Comparison of ENCODE assay signal across 18 cellular contexts in genomic region chr21:27582246-27582945, GRCh38.
"Had no signal": no experiment of that assay in that cellular context is flagged by ENCODE, and none has a peak within 500 bp of the region (broad histone marks: within the 10 kb centered on the region; RNA-seq: fewer than 3 reads in every experiment).

No MANE protein-coding gene starts in this region.

- H3K9ac ChIP-seq: parathyroid adenoma had no signal

- H3K27me3 ChIP-seq: esophagus squamous epithelium, gastroesophageal sphincter, tibial nerve had no signal

- H3K27ac ChIP-seq: coronary artery, esophagus squamous epithelium, gastroesophageal sphincter, parathyroid adenoma, tibial nerve, WERI-Rb-1 had no signal

- H3K36me3 ChIP-seq: esophagus squamous epithelium, gastroesophageal sphincter, tibial nerve, WERI-Rb-1 had no signal

- H3K4me1 ChIP-seq: esophagus squamous epithelium, gastroesophageal sphincter, parathyroid adenoma, tibial nerve had no signal

- H3K4me3 ChIP-seq: coronary artery, esophagus squamous epithelium, gastroesophageal sphincter, mucosa of descending colon, tibial nerve had no signal

- DNase-seq: activated CD4-positive, alpha-beta T cell treated with anti-CD3 and anti-CD28 coated beads, Interleukin-2, amount 50 U/mL, for 48 hours; activated naive CD4-positive, alpha-beta T cell treated with anti-CD3 and anti-CD28 coated beads for 36 hours; caudate nucleus; esophagus squamous epithelium; mucosa of descending colon; naive thymus-derived CD8-positive, alpha-beta T cell; stimulated activated CD4-positive, alpha-beta T cell treated with anti-CD3 and anti-CD28 coated beads, Interleukin-15, amount 100 ng/mL, for 24 hours; stimulated activated CD4-positive, alpha-beta T cell treated with anti-CD3 and anti-CD28 coated beads, Interleukin-4, amount 100 ng/mL, for 24 hours; stimulated activated naive CD4-positive, alpha-beta T cell; substantia nigra; WERI-Rb-1 had no signal

- H3K9me3 ChIP-seq: esophagus squamous epithelium, gastroesophageal sphincter, mucosa of descending colon, tibial nerve had no signal

- ATAC-seq: activated T-helper 17 cell treated with anti-CD3 and anti-CD28 coated beads, Interleukin-2, amount 50 U/mL, for 72 hours; gastroesophageal sphincter; left lobe of liver; mucosa of descending colon; naive thymus-derived CD8-positive, alpha-beta T cell; SK-N-SH treated with all-trans-retinoic acid at 6 μM for 48 hours had no signal
